ENCODE assay signal across 9 cellular contexts in genomic region chr2:38572167-38572566, GRCh38. TPM values are rescaled to one million over a fixed set of nuclear protein-coding genes. Genes with fewer than 3 reads are reported as not detected.
DNase-seq lines count a peak whose midpoint lies in the region; ATAC-seq, FAIRE-seq and TF ChIP-seq lines count a peak whose summit lies in the region.
"Had no signal": no experiment of that assay in that cellular context is flagged by ENCODE, and none has a peak within 500 bp of the region (broad histone marks: within the 10 kb centered on the region; RNA-seq: fewer than 3 reads in every experiment).

No MANE protein-coding gene starts in this region.

- no peaks in the 10 kb centered on the region for H3K9me3 Mint-ChIP-seq in activated naive CD4-positive, alpha-beta T cell treated with anti-CD3 and anti-CD28 coated beads, Interleukin-2, amount 50 U/mL, for 24 hours

- DNase-seq in AG08395 (ENCODE audit: low spot score) (peak; percentile 20), GM12891 (ENCODE audit: insufficient read length, low spot score) (no peak), kidney tubule cell (ENCODE audit: low spot score) (peak; percentile 7), aorta (no peak), NCI-H1694 (lab: John Stamatoyannopoulos, UW) (no peak)
- DNase-seq: erythroblast had no signal

- ATAC-seq in aorta (ENCODE audit: low FRiP score) (no peak), GM21619 (IDR thresholded peaks at IDR 0.05; ENCODE audit: unreplicated experiment) (no peak), HG03457 (IDR thresholded peaks at IDR 0.05; ENCODE audit: unreplicated experiment) (no peak)

- 19 to 24% methylated on average over 1 of the region's 1 CpG for WGBS in aorta, 2 donors

- no peak for TF ChIP-seq POLR2A in GM12891 (IDR thresholded peaks at IDR 0.05; ENCODE audit: low read depth, low read length)

- no peaks in the 10 kb centered on the region for H3K27me3 Mint-ChIP-seq in activated naive CD4-positive, alpha-beta T cell treated with anti-CD3 and anti-CD28 coated beads, Interleukin-2, amount 50 U/mL, for 24 hours

- peaks cover 0 to 2% of the 10 kb centered on the region in 2 donors for H3K36me3 ChIP-seq in aorta (ENCODE audit: control insufficient read depth in 1 of 2, insufficient read depth in 2 of 2, low read length in 1 of 2)

- H3K27ac Mint-ChIP-seq in activated naive CD4-positive, alpha-beta T cell treated with anti-CD3 and anti-CD28 coated beads, Interleukin-2, amount 50 U/mL, for 24 hours: peak overlapping the region; percentile 43

- intact Hi-C loops in aorta (cut with DNase I): loop anchor here in 1 of 2 donors (10.0 kb wide), 1 partner anchor 257 kb away; no protein-coding TSS in a partner anchor

- peak overlapping the region; percentile 53 for H3K4me3 Mint-ChIP-seq in activated naive CD4-positive, alpha-beta T cell treated with anti-CD3 and anti-CD28 coated beads, Interleukin-2, amount 50 U/mL, for 24 hours

- H3K9me3 ChIP-seq in aorta (ENCODE audit: control insufficient read depth, low read length): no peaks in the 10 kb centered on the region

- FAIRE-seq in GM12891 (lab: Jason Lieb, UNC): peak; percentile 40

- H3K27me3 ChIP-seq in aorta (ENCODE audit: control insufficient read depth in 1 of 2, insufficient read depth in 2 of 2, low read length in 1 of 2): no peaks in the 10 kb centered on the region

- peaks cover 16% of the 10 kb centered on the region for H3K36me3 Mint-ChIP-seq in activated naive CD4-positive, alpha-beta T cell treated with anti-CD3 and anti-CD28 coated beads, Interleukin-2, amount 50 U/mL, for 24 hours

- H3K4me1 Mint-ChIP-seq in activated naive CD4-positive, alpha-beta T cell treated with anti-CD3 and anti-CD28 coated beads, Interleukin-2, amount 50 U/mL, for 24 hours: peaks cover 10% of the 10 kb centered on the region

- H3K4me3 ChIP-seq in aorta (ENCODE audit: low read length in 2 of 2): no peak overlapping the region

- H3K27ac ChIP-seq in aorta (ENCODE audit: low read depth in 1 of 2, low read length in 2 of 2): no peak overlapping the region

- H3K4me1 ChIP-seq in aorta (ENCODE audit: control insufficient read depth in 1 of 2, insufficient read depth in 2 of 2, low read length in 2 of 2): no peaks in the 10 kb centered on the region

TF ChIP-seq in GM12891, 5 proteins besides CTCF, POLR2A, EP300 and RAD21:
- TF ChIP-seq POU2F2 (IDR thresholded peaks at IDR 0.05; ENCODE audit: low read depth, low read length) (no peak), POLR2AphosphoS5 (IDR thresholded peaks at IDR 0.05; ENCODE audit: low read depth, low read length) (no peak), PAX5 (IDR thresholded peaks at IDR 0.05; ENCODE audit: insufficient read depth, low read length, severe bottlenecking) (no peak), TAF1 (IDR thresholded peaks at IDR 0.05; ENCODE audit: low read depth, low read length) (no peak), SPI1 (IDR thresholded peaks at IDR 0.05; ENCODE audit: low read depth, low read length) (no peak)

RNA-seq across cellular contexts. Expression of gene HNRNPLL, which starts 30.6 kb away (rescaled TPM):
- polyA plus RNA-seq in GM12891 (2012; ENCODE audit: low read depth, missing spikeins): 30.7 TPM
- 10 to 100 TPM; 60.8 to 65.2 TPM for total RNA-seq in aorta
- 10 to 100 TPM; 15.9 to 19.7 TPM for polyA plus RNA-seq in aorta

Comparison
In these comparisons a context has a peak if more than half of its experiments do, and no peak if none do; other contexts are left out.
1. DNase-seq: peak in AG08395 (single experiment) and kidney tubule cell (single experiment); none in GM12891 (single experiment), aorta (0 of 2) and NCI-H1694 (single experiment).